8 cellular contexts compared by ENCODE assay signal in the genomic region with DNA sequence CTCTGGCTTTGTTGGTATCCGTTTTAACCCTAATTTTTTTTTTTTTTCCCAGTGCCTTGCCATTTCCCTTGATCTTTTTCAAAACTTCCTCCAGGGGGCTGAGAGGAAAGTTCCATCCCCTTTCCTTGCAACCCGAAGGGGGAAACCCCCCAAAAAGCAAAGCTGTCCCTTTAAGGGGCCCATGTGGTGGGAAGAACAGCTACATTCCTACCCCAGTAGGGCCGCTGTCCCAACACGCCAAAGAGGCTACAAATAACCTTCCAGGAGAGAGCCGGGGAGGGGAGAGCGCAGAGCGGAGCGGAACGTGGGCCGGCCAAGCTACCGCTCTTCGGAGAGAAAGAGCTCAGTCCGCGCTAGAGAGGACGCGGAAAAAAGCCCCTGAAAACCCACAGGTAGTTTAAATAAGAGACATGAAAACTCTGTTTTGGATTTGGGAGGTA. TPM values are rescaled to one million over a fixed set of nuclear protein-coding genes. Genes with fewer than 3 reads are reported as not detected.
DNase-seq lines count a peak whose midpoint lies in the region; FAIRE-seq and TF ChIP-seq lines count a peak whose summit lies in the region.

No MANE protein-coding gene starts in this region.

- 1 to 2% (median 1%) methylated on average over 16 of the region's 16 CpGs for WGBS in stomach, 5 donors

- TF ChIP-seq EP300 in stomach (IDR thresholded peaks at IDR 0.05), result no peak

- no peaks in the 10 kb centered on the region for H3K9me3 ChIP-seq in A673 (ENCODE audit: low read depth, low read length, poor library complexity, severe bottlenecking)
- H3K9me3 ChIP-seq in stomach, result no peaks in the 10 kb centered on the region

- peak; percentile 69 for TF ChIP-seq CTCF in A673 (conservative IDR thresholded peaks at IDR 0.05; ENCODE audit: low read depth, low read length)
- TF ChIP-seq CTCF in stomach (IDR thresholded peaks at IDR 0.05), result no peak

- peaks cover 47% of the 10 kb centered on the region for H3K4me1 ChIP-seq in A673 (ENCODE audit: insufficient read depth, low read length, poor library complexity, severe bottlenecking)
- H3K4me1 ChIP-seq in stomach, result peaks cover 22 to 81% (median 51%) of the 10 kb centered on the region in 4 donors

- H3K27me3 ChIP-seq in A673 (replicated peaks; ENCODE audit: insufficient read depth, low read depth, low read length, poor library complexity) (no peaks in the 10 kb centered on the region), layer of hippocampus (ENCODE audit: control insufficient read depth, insufficient read depth, low read length) (no peaks in the 10 kb centered on the region), stomach (peaks cover 0 to 58% (median 8%) of the 10 kb centered on the region in 3 donors)

- TSS peak; percentile 22 for BruUV-seq in A673 (replicated peaks; lab: Mats Ljungman, UMichigan)

- no peaks in the 10 kb centered on the region for H3K36me3 ChIP-seq in A673 (ENCODE audit: insufficient read depth, low read length, poor library complexity, severe bottlenecking)
- H3K36me3 ChIP-seq in stomach, result no peaks in the 10 kb centered on the region

- no peak for TF ChIP-seq POLR2A in stomach (IDR thresholded peaks at IDR 0.05)

- H3K4me3 ChIP-seq in A673 (ENCODE audit: low read depth, low read length, poor library complexity, severe bottlenecking) (peak overlapping the region; percentile 71), GM08714 (ENCODE audit: low read length) (peak overlapping the region; percentile 53; the same call in 1 of the 2 replicates), stomach (peak overlapping the region; percentile 54 to 86 (median 72))

- intact Hi-C loops in A673 (cut with micrococcal nuclease; ENCODE audit: unreplicated experiment), result loop anchor here (1.0 kb wide), 1 partner anchor 237 kb away; no protein-coding TSS in a partner anchor
- intact Hi-C loops in stomach (cut with DNase I; ENCODE audit: low total_unique reads), result no loop called here

- CTCF ChIA-PET in A673 (lab: Charles Lee), result interaction anchor here (0.6 to 2.0 kb wide), 19 partner anchors 9 to 1113 kb away, joined by 3 to 42 read pairs (median 4); partner anchors contain the start of gene CSTPP1

- FAIRE-seq in RCC 7860 (lab: Jason Lieb, UNC), result no peak

- H3K27ac ChIP-seq in A673 (ENCODE audit: low read depth, low read length, poor library complexity, severe bottlenecking) (peak overlapping the region; percentile 60), cingulate gyrus (ENCODE audit: low read depth, low read length) (peak overlapping the region; percentile 81), layer of hippocampus (ENCODE audit: low read depth, low read length) (peak overlapping the region; percentile 56), stomach (peak overlapping the region in 4 of 5 donors; percentile 50 to 81 (median 78))

- POLR2A ChIA-PET in A673 (lab: Charles Lee; ENCODE audit: low non-redundant PET), result interaction anchor here (0.5 to 0.8 kb wide), 6 partner anchors 15 to 273 kb away, joined by 3 to 18 read pairs (median 4); no protein-coding TSS in a partner anchor

- DNase-seq in A673 (ENCODE audit: low spot score) (peak; percentile 96), RCC 7860 (ENCODE audit: low spot score) (peak; percentile 14), stomach (peak; percentile 51), NCI-H2081 treated with DMSO at 0.1 percent for 48 hours (lab: John Stamatoyannopoulos, UW) (no peak), NCI-H128 (lab: John Stamatoyannopoulos, UW; ENCODE audit: unreplicated experiment) (no peak)

RNA-seq across cellular contexts. Expression of gene LRP4, which starts 1.7 kb away (rescaled TPM):
- 31.8 and 39.6 TPM in 2 replicates for total RNA-seq in A673 (2021)
- 10 to 100 TPM in 4 of 5 donors, 1 to 10 TPM in 1; 2.0 to 29.2 (median 16.5) TPM for total RNA-seq in stomach
- 1 to 10 TPM; 2.1 to 3.1 (median 2.9) TPM for polyA plus RNA-seq in stomach

RNA-seq across cellular contexts. Expression of gene CSTPP1, which starts 19.9 kb away (rescaled TPM):
- total RNA-seq in A673 (2021) (79.3 and 89.7 TPM in 2 replicates), stomach (100 to 1,000 TPM in 1 of 5 donors, 10 to 100 TPM in 4; 32.7 to 146 (median 46.6) TPM)
- polyA plus RNA-seq in stomach, result 10 to 100 TPM; 16.4 to 26.0 (median 20.5) TPM

Comparison
In these comparisons a context has a peak if more than half of its experiments do, and no peak if none do; other contexts are left out.
1. DNase-seq: peak in A673 (single experiment), RCC 7860 (single experiment) and stomach (single experiment); none in NCI-H2081 treated with DMSO at 0.1 percent for 48 hours (single experiment) and NCI-H128 (single experiment).
2. Peak in every context shown above with its lines, with median percentiles within 50 percentile points of each other: H3K27ac ChIP-seq and H3K4me3 ChIP-seq.